Comparison of ENCODE assay signal across 9 cellular contexts in genomic region chr11:45857834-45858492, GRCh38. TPM values are rescaled to one million over a fixed set of nuclear protein-coding genes. Genes with fewer than 3 reads are reported as not detected.
DNase-seq lines count a peak whose midpoint lies in the region; ATAC-seq and TF ChIP-seq lines count a peak whose summit lies in the region.
"Had no signal": no experiment of that assay in that cellular context is flagged by ENCODE, and none has a peak within 500 bp of the region (broad histone marks: within the 10 kb centered on the region; RNA-seq: fewer than 3 reads in every experiment).

No MANE protein-coding gene starts in this region.

- POLR2A ChIA-PET in SK-N-SH (lab: Yijun Ruan, JAX), result no interaction called here

- H3K4me1 ChIP-seq in SK-N-SH (ENCODE audit: control insufficient read depth in 1 of 2, insufficient read depth in 2 of 2, low read depth in 1 of 2, low read length in 1 of 2) (peaks cover 36 to 52% of the 10 kb centered on the region in 2 experiments), psoas muscle (peaks cover 87% of the 10 kb centered on the region)

- no peak for TF ChIP-seq CTCF in SK-N-SH (IDR thresholded peaks at IDR 0.05)
- no peak for TF ChIP-seq CTCF in foreskin fibroblast (IDR thresholded peaks at IDR 0.05; ENCODE audit: low read depth, low read length)
- TF ChIP-seq CTCF in psoas muscle (IDR thresholded peaks at IDR 0.05), result no peak

- intact Hi-C loops in psoas muscle (cut with DNase I), result no loop called here

- peaks cover 22% of the 10 kb centered on the region for H3K79me2 ChIP-seq in SK-N-SH (ENCODE audit: insufficient read depth)

- WGBS in SK-N-SH (ENCODE audit: low lambda C conversion rate), result 54% methylated on average over 4 of the region's 4 CpGs
- WGBS in psoas muscle, 3 donors, result 32 to 40% (median 33%) methylated on average over 4 of the region's 4 CpGs

- H3K9me2 ChIP-seq in SK-N-SH, result no peaks in the 10 kb centered on the region

- in situ Hi-C loops in G401 (cut with HindIII; ENCODE audit: low sequenced_read_pairs), result loop anchor here (25.0 kb wide), 1 partner anchor 354 kb away; no protein-coding TSS in a partner anchor

- H2AFZ ChIP-seq in SK-N-SH (ENCODE audit: low read depth), result no peak overlapping the region

- peaks cover 15% of the 10 kb centered on the region for H3F3A ChIP-seq in SK-N-SH (replicated peaks; ENCODE audit: insufficient read depth)

- peak overlapping the region; percentile 38; the same call in 1 of the 2 replicates for H3K9ac ChIP-seq in SK-N-SH

- H3K36me3 ChIP-seq in SK-N-SH (replicated peaks in 1 of 2; ENCODE audit: control insufficient read depth in 1 of 2, insufficient read depth in 2 of 2, low read length in 1 of 2) (peaks cover 26 to 27% of the 10 kb centered on the region in 2 experiments), psoas muscle (ENCODE audit: insufficient read depth in 1 of 2, low read depth in 1 of 2) (peaks cover 0 to 42% of the 10 kb centered on the region in 2 donors)

- no peak for TF ChIP-seq RAD21 in SK-N-SH (IDR thresholded peaks at IDR 0.05; ENCODE audit: low read length)

- CTCF ChIA-PET in SK-N-SH (lab: Yijun Ruan, JAX), result interaction anchor here (1.3 to 8.1 kb wide), 3 partner anchors 15 to 37 kb away, joined by 3 to 118 read pairs (median 7); no protein-coding TSS in a partner anchor

- H3K27ac ChIP-seq in SK-N-SH (ENCODE audit: low read depth in 2 of 2, low read length in 1 of 2), result peak overlapping the region; percentile 87 to 95
- peak overlapping the region; percentile 84 for H3K27ac ChIP-seq in psoas muscle

- peak; percentile 84 for DNase-seq in G401 (ENCODE audit: low spot score)
- DNase-seq in SK-N-SH, result peak; percentile 60
- peak; percentile 89 to 94 for DNase-seq in foreskin fibroblast
- DNase-seq in psoas muscle, result peak; percentile 52 to 78
- DNase-seq in GM19240 (ENCODE audit: insufficient read length, low spot score), result no peak
- DNase-seq in germinal center (ENCODE audit: low spot score), result no peak
- DNase-seq in stimulated activated CD4-positive, alpha-beta T cell treated with anti-CD3 and anti-CD28 coated beads, Interleukin-15, amount 100 ng/mL, for 24 hours, result no peak
- DNase-seq in activated gamma-delta T cell treated with Interleukin-2 at 50 U/mL for 16 hours, result no peak
- DNase-seq: stimulated activated CD4-positive, alpha-beta T cell treated with anti-CD3 and anti-CD28 coated beads, Interleukin-4, amount 100 ng/mL, for 4 hours had no signal

- H3K27me3 ChIP-seq in SK-N-SH (ENCODE audit: insufficient read depth) (no peaks in the 10 kb centered on the region), psoas muscle (ENCODE audit: insufficient read depth in 3 of 3, low read length in 2 of 3) (no peaks in the 10 kb centered on the region)

- TF ChIP-seq EP300 in SK-N-SH (IDR thresholded peaks at IDR 0.05; ENCODE audit: borderline replicate concordance in 1 of 2, low read depth in 1 of 2, low read length in 1 of 2), result peak in 1 of 2 experiments; percentile 19; a peak in 1 of 4 replicates

- ATAC-seq in psoas muscle, result peak; percentile 54 to 78 (median 69)

- H3K4me3 ChIP-seq in SK-N-SH (ENCODE audit: low read depth in 2 of 2, low read length in 1 of 2) (no peak overlapping the region), foreskin fibroblast (ENCODE audit: low read depth in 1 of 2, low read length in 2 of 2) (no peak overlapping the region), psoas muscle (peak overlapping the region; percentile 19)

- H4K20me1 ChIP-seq in SK-N-SH (ENCODE audit: insufficient read depth), result peaks cover 20% of the 10 kb centered on the region

- peak overlapping the region; percentile 60; the same call in 1 of the 2 replicates for H3K4me2 ChIP-seq in SK-N-SH

- H3K9me3 ChIP-seq in SK-N-SH (no peaks in the 10 kb centered on the region), psoas muscle (no peaks in the 10 kb centered on the region)

TF ChIP-seq in SK-N-SH, 30 proteins besides CTCF, POLR2A, EP300 and RAD21:
- TF ChIP-seq TCF12 (IDR thresholded peaks at IDR 0.05) (peak; percentile 48; the same call in 1 of the 2 replicates), SIN3A (IDR thresholded peaks at IDR 0.05; ENCODE audit: borderline replicate concordance, low read depth, low read length) (0 out of 2 replicates have a peak, but pooled peaks have one; percentile 39), MAX (IDR thresholded peaks at IDR 0.05; ENCODE audit: low read depth) (no peak), MEF2A (IDR thresholded peaks at IDR 0.05; ENCODE audit: borderline replicate concordance, low read depth) (no peak)

RNA-seq across cellular contexts. Expression of gene CRY2, which starts 10.7 kb away (rescaled TPM):
- 12.6 and 13.1 TPM in 2 replicates for total RNA-seq in G401 (2014; rRNA removed; shearing (Covaris generic))
- 6.7 and 9.1 TPM in 2 replicates for polyA plus RNA-seq in SK-N-SH (2012; rRNA removed)
- polyA plus RNA-seq in SK-N-SH (2012; cell fraction: cytosol; rRNA removed), result 2.8 and 3.7 TPM in 2 replicates
- 28.1 and 30.4 TPM in 2 replicates for polyA plus RNA-seq in SK-N-SH (2012; cell fraction: nucleus; rRNA removed)
- 10 to 100 TPM; 28.7 to 64.5 (median 45.5) TPM for total RNA-seq in psoas muscle
- 10 to 100 TPM; 15.4 to 30.7 (median 20.8) TPM for polyA plus RNA-seq in psoas muscle

RNA-seq across cellular contexts. Expression of gene MAPK8IP1, which starts 27.5 kb away (rescaled TPM):
- 32.5 and 38.5 TPM in 2 replicates for total RNA-seq in G401 (2014; rRNA removed; shearing (Covaris generic))
- polyA plus RNA-seq in SK-N-SH (2012; rRNA removed), result 11.0 and 12.5 TPM in 2 replicates
- polyA plus RNA-seq in SK-N-SH (2012; cell fraction: cytosol; rRNA removed), result 6.0 and 9.8 TPM in 2 replicates
- polyA plus RNA-seq in SK-N-SH (2012; cell fraction: nucleus; rRNA removed), result 21.1 and 22.5 TPM in 2 replicates
- total RNA-seq in psoas muscle, result 1 to 10 TPM; 1.3 to 2.6 (median 2.0) TPM
- polyA plus RNA-seq in psoas muscle, result under 1 TPM; 0.53 to 1.00 (median 0.82) TPM

RNA-seq across cellular contexts. Expression of gene FREY1, which starts 49.1 kb away (rescaled TPM):
- total RNA-seq in G401 (2014; rRNA removed; shearing (Covaris generic)), result 0.24 TPM in 1 of 2 replicates, not detected in the other
- polyA plus RNA-seq in SK-N-SH (2012; rRNA removed) (0.30 and 0.49 TPM in 2 replicates), psoas muscle (under 1 TPM in 1 of 3 donors, not detected in 2; 0.14 TPM)
- 0.14 TPM in 1 of 2 replicates, not detected in the other for polyA plus RNA-seq in SK-N-SH (2012; cell fraction: cytosol; rRNA removed)
- polyA plus RNA-seq in SK-N-SH (2012; cell fraction: nucleus; rRNA removed), result 0.89 and 1.3 TPM in 2 replicates
- total RNA-seq in psoas muscle, result under 1 TPM in 2 of 4 donors, not detected in 2; 0.37 to 0.56 TPM

RNA-seq across cellular contexts. Expression of gene SLC35C1, which starts 53.0 kb away (rescaled TPM):
- total RNA-seq in G401 (2014; rRNA removed; shearing (Covaris generic)), result 2.3 and 3.3 TPM in 2 replicates
- polyA plus RNA-seq in SK-N-SH (2012; rRNA removed) (6.2 and 6.5 TPM in 2 replicates), psoas muscle (10 to 100 TPM in 2 of 3 donors, 1 to 10 TPM in 1; 6.7 to 11.8 (median 10.1) TPM)
- polyA plus RNA-seq in SK-N-SH (2012; cell fraction: cytosol; rRNA removed), result 4.0 and 6.1 TPM in 2 replicates
- 5.0 and 6.0 TPM in 2 replicates for polyA plus RNA-seq in SK-N-SH (2012; cell fraction: nucleus; rRNA removed)
- 1 to 10 TPM; 5.3 to 8.7 (median 6.9) TPM for total RNA-seq in psoas muscle

RNA-seq across cellular contexts. Expression of gene PEX16, which starts 59.7 kb away (rescaled TPM):
- total RNA-seq in G401 (2014; rRNA removed; shearing (Covaris generic)), result 32.5 and 38.8 TPM in 2 replicates
- polyA plus RNA-seq in SK-N-SH (2012; rRNA removed), result 44.1 and 46.4 TPM in 2 replicates
- polyA plus RNA-seq in SK-N-SH (2012; cell fraction: cytosol; rRNA removed), result 22.0 and 28.1 TPM in 2 replicates
- 92.8 and 94.1 TPM in 2 replicates for polyA plus RNA-seq in SK-N-SH (2012; cell fraction: nucleus; rRNA removed)
- 10 to 100 TPM; 12.1 to 23.5 (median 14.2) TPM for total RNA-seq in psoas muscle
- polyA plus RNA-seq in psoas muscle, result 10 to 100 TPM; 19.7 to 23.5 (median 21.3) TPM

Comparison
In these comparisons a context has a peak if more than half of its experiments do, and no peak if none do; other contexts are left out.
1. DNase-seq: peak in G401 (single experiment), SK-N-SH (single experiment), foreskin fibroblast (2 of 2) and psoas muscle (2 of 2); none in GM19240 (single experiment), germinal center (single experiment), stimulated activated CD4-positive, alpha-beta T cell treated with anti-CD3 and anti-CD28 coated beads, Interleukin-15, amount 100 ng/mL, for 24 hours (single experiment) and activated gamma-delta T cell treated with Interleukin-2 at 50 U/mL for 16 hours (single experiment).